In the genomic region with DNA sequence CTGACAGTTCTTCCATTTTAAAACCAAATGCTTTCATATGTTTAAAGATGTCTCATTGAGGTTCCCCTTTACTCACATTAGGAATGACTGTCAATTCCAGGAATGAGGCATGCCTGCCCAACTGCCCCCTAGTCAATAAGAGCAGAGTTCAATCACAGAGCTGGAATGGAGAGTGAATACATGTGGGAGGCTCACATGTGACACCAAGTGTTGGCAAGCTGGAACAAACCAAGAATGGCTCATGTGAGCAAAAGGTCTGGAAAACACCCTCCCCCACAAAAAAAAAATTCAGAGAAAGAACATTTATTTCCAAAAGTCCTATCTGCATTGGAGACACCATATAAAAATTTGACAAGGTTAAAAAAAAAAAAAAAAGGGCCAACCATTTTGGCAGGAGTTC, we compare ENCODE assay signal across 8 cellular contexts. TPM values are rescaled to one million over a fixed set of nuclear protein-coding genes. Genes with fewer than 3 reads are reported as not detected.
DNase-seq lines count a peak whose midpoint lies in the region; ATAC-seq and TF ChIP-seq lines count a peak whose summit lies in the region.

No MANE protein-coding gene starts in this region.

- H3K9me3 ChIP-seq in gastrocnemius medialis = no peaks in the 10 kb centered on the region

- in situ Hi-C loops in gastrocnemius medialis (cut with MboI; ENCODE audit: low sequenced_read_pairs in 4 of 4) = no loop called here

- H3K27me3 ChIP-seq in BJ (ENCODE audit: control insufficient read depth, insufficient read depth, low read length) (no peaks in the 10 kb centered on the region), GM23338 (ENCODE audit: insufficient read depth) (no peaks in the 10 kb centered on the region), gastrocnemius medialis (no peaks in the 10 kb centered on the region)

- H3K27me3 Mint-ChIP-seq in GM23338 (ENCODE audit: insufficient read depth, low read depth, poor library complexity) (peaks cover 9% of the 10 kb centered on the region), activated B cell treated with CpG ODN at 0.5 μM for 24 hours (no peaks in the 10 kb centered on the region)

- peak overlapping the region; percentile 34; the same call in 1 of the 2 replicates for H3K27ac Mint-ChIP-seq in GM23338
- H3K27ac Mint-ChIP-seq in activated B cell treated with CpG ODN at 0.5 μM for 24 hours = peak overlapping the region; percentile 43

- TF ChIP-seq CTCF in BJ (IDR thresholded peaks at IDR 0.05; ENCODE audit: insufficient read depth, low read depth, low read length) (peak; percentile 32), GM23338 (conservative IDR thresholded peaks at IDR 0.05; ENCODE audit: low read depth in 2 of 2) (peak in 1 of 2 experiments; percentile 40; a peak in 2 of 4 replicates), activated B cell treated with CpG ODN at 0.5 μM for 24 hours (IDR thresholded peaks at IDR 0.05) (no peak), gastrocnemius medialis (IDR thresholded peaks at IDR 0.05 in 4 of 5, conservative IDR thresholded peaks at IDR 0.05 in 1 of 5) (no peak), coronary artery (IDR thresholded peaks at IDR 0.05) (no peak)

- CTCF ChIA-PET in BJ (lab: Yijun Ruan, JAX) (interaction anchor here (1.8 kb wide), 1 partner anchor 10 kb away, joined by 6 read pairs; no protein-coding TSS in a partner anchor), activated B cell treated with CpG ODN at 0.5 μM for 24 hours (lab: Charles Lee) (no interaction called here)

- H3K9me3 Mint-ChIP-seq in GM23338 (no peaks in the 10 kb centered on the region), activated B cell treated with CpG ODN at 0.5 μM for 24 hours (no peaks in the 10 kb centered on the region)

- H3K27ac ChIP-seq in GM23338 (ENCODE audit: low read depth) (no peak overlapping the region), gastrocnemius medialis (peak overlapping the region; percentile 40 to 72 (median 59)), coronary artery (peak overlapping the region in 1 of 2 donors; percentile 64)

- H4K20me1 ChIP-seq in GM23338 (replicated peaks; ENCODE audit: insufficient read depth) = no peaks in the 10 kb centered on the region; the same call in 1 of the 2 replicates

- H3K4me1 ChIP-seq in GM23338 (ENCODE audit: insufficient read depth) (peaks cover 12% of the 10 kb centered on the region; the same call in 1 of the 2 replicates), gastrocnemius medialis (peaks cover 26 to 53% of the 10 kb centered on the region in 2 donors)

- H3K36me3 ChIP-seq in BJ (ENCODE audit: control insufficient read depth, insufficient read depth, low read length) (no peaks in the 10 kb centered on the region), GM23338 (ENCODE audit: insufficient read depth) (peaks cover 17% of the 10 kb centered on the region), gastrocnemius medialis (peaks cover 0 to 50% of the 10 kb centered on the region in 2 donors)

- DNase-seq in BJ (ENCODE audit: low read depth) (no peak), GM23338 (ENCODE audit: low spot score) (peak; percentile 42), activated B cell treated with CpG ODN at 0.5 μM for 24 hours (no peak), foreskin melanocyte (peak; percentile 81), gastrocnemius medialis (no peak), ecto neural progenitor cell (ENCODE audit: low spot score) (no peak), coronary artery (ENCODE audit: low spot score) (no peak)

- H3K36me3 Mint-ChIP-seq in GM23338 (ENCODE audit: low read depth) (peaks cover 35% of the 10 kb centered on the region), activated B cell treated with CpG ODN at 0.5 μM for 24 hours (ENCODE audit: low read depth) (peaks cover 59% of the 10 kb centered on the region)

- H3F3A ChIP-seq in GM23338 (replicated peaks; ENCODE audit: low read depth) = no peaks in the 10 kb centered on the region

- no peaks in the 10 kb centered on the region for H3K9me2 ChIP-seq in GM23338 (ENCODE audit: insufficient read depth)

- POLR2A ChIA-PET in BJ (lab: Charles Lee) (no interaction called here), activated B cell treated with CpG ODN at 0.5 μM for 24 hours (lab: Charles Lee) (interaction anchor here (0.7 kb wide), 1 partner anchor 334 kb away, joined by 5 read pairs; no protein-coding TSS in a partner anchor)

- TF ChIP-seq POLR2A in gastrocnemius medialis (IDR thresholded peaks at IDR 0.05) = no peak

- no peak overlapping the region for H3K4me2 ChIP-seq in GM23338

- H3K4me3 Mint-ChIP-seq in GM23338 (no peak overlapping the region), activated B cell treated with CpG ODN at 0.5 μM for 24 hours (no peak overlapping the region)

- ATAC-seq in GM23338 = peak; percentile 19; the same call in 2 of the 3 replicates
- no peak for ATAC-seq in activated B cell treated with CpG ODN at 0.5 μM for 24 hours (ENCODE audit: low read depth)
- no peak for ATAC-seq in gastrocnemius medialis
- ATAC-seq in GM18498 (IDR thresholded peaks at IDR 0.05; ENCODE audit: unreplicated experiment) = no peak

- H3K79me2 ChIP-seq in GM23338 (replicated peaks; ENCODE audit: insufficient read depth) = peaks cover 67% of the 10 kb centered on the region

- no peak overlapping the region for H2AFZ ChIP-seq in GM23338

- intact Hi-C loops in activated B cell treated with CpG ODN at 0.5 μM for 24 hours (cut with micrococcal nuclease) (no loop called here), gastrocnemius medialis (cut with DNase I; ENCODE audit: low total_unique reads) (loop anchor here (10.0 kb wide), 1 partner anchor 1213 kb away; the partner anchor contains the start of gene SELENOK)

- peaks cover 23% of the 10 kb centered on the region for H3K4me1 Mint-ChIP-seq in GM23338
- H3K4me1 Mint-ChIP-seq in activated B cell treated with CpG ODN at 0.5 μM for 24 hours = peaks cover 46% of the 10 kb centered on the region

- H3K4me3 ChIP-seq in BJ (ENCODE audit: low read depth, low read length) = no peak overlapping the region
- H3K4me3 ChIP-seq in GM23338 = no peak overlapping the region
- no peak overlapping the region for H3K4me3 ChIP-seq in gastrocnemius medialis
- H3K4me3 ChIP-seq in coronary artery = no peak overlapping the region

TF ChIP-seq in GM23338, 12 proteins besides CTCF, POLR2A, EP300 and RAD21 (continues in another document):
- TF ChIP-seq STAT1 (IDR thresholded peaks at IDR 0.05; ENCODE audit: unreplicated experiment) = no peak

RNA-seq across cellular contexts. Expression of gene PBRM1, which starts 3.7 kb away (rescaled TPM):
- polyA plus RNA-seq in BJ (2011; rRNA removed) = 16.5 and 23.8 TPM in 2 replicates
- polyA minus RNA-seq in BJ (2011; rRNA and poly(A)+ RNA removed) = 33.8 and 38.2 TPM in 2 replicates
- total RNA-seq in GM23338 (2014; rRNA removed; shearing (Covaris generic)) = 72.5 and 80.7 TPM in 2 replicates
- polyA plus RNA-seq in GM23338 (2016; fragmentation: Nextera tagmentation; extraction: Ambion mirVana) = 40.8 and 57.5 TPM in 2 replicates
- 60.0 and 62.1 TPM in 2 replicates for total RNA-seq in activated B cell treated with CpG ODN at 0.5 μM for 24 hours
- 10 to 100 TPM; 22.9 to 45.2 (median 27.5) TPM for total RNA-seq in gastrocnemius medialis

RNA-seq across cellular contexts. Expression of gene GNL3, which starts 3.8 kb away (rescaled TPM):
- polyA plus RNA-seq in BJ (2011; rRNA removed) (30.6 and 52.7 TPM in 2 replicates), GM23338 (2016; fragmentation: Nextera tagmentation; extraction: Ambion mirVana) (177 and 205 TPM in 2 replicates)
- 21.2 and 22.9 TPM in 2 replicates for polyA minus RNA-seq in BJ (2011; rRNA and poly(A)+ RNA removed)
- 138 and 169 TPM in 2 replicates for total RNA-seq in GM23338 (2014; rRNA removed; shearing (Covaris generic))
- total RNA-seq in activated B cell treated with CpG ODN at 0.5 μM for 24 hours (137 and 145 TPM in 2 replicates), gastrocnemius medialis (100 to 1,000 TPM in 1 of 4 donors, 10 to 100 TPM in 3; 67.6 to 108 (median 94.2) TPM)

RNA-seq across cellular contexts. Expression of gene GLT8D1, which starts 23.6 kb away (rescaled TPM):
- polyA plus RNA-seq in BJ (2011; rRNA removed) = 75.9 and 98.3 TPM in 2 replicates
- 23.1 and 31.5 TPM in 2 replicates for polyA minus RNA-seq in BJ (2011; rRNA and poly(A)+ RNA removed)
- total RNA-seq in GM23338 (2014; rRNA removed; shearing (Covaris generic)) = 40.8 and 50.7 TPM in 2 replicates
- polyA plus RNA-seq in GM23338 (2016; fragmentation: Nextera tagmentation; extraction: Ambion mirVana) = 24.6 and 30.0 TPM in 2 replicates
- 20.4 and 22.2 TPM in 2 replicates for total RNA-seq in activated B cell treated with CpG ODN at 0.5 μM for 24 hours
- 10 to 100 TPM; 15.6 to 39.6 (median 27.5) TPM for total RNA-seq in gastrocnemius medialis

RNA-seq across cellular contexts. Expression of gene SPCS1, which starts 23.9 kb away (rescaled TPM):
- polyA plus RNA-seq in BJ (2011; rRNA removed) = 79.6 and 137 TPM in 2 replicates
- 40.0 and 47.2 TPM in 2 replicates for polyA minus RNA-seq in BJ (2011; rRNA and poly(A)+ RNA removed)
- 165 and 187 TPM in 2 replicates for total RNA-seq in GM23338 (2014; rRNA removed; shearing (Covaris generic))
- polyA plus RNA-seq in GM23338 (2016; fragmentation: Nextera tagmentation; extraction: Ambion mirVana) = 277 and 288 TPM in 2 replicates
- 78.0 and 79.4 TPM in 2 replicates for total RNA-seq in activated B cell treated with CpG ODN at 0.5 μM for 24 hours
- 100 to 1,000 TPM; 152 to 188 (median 162) TPM for total RNA-seq in gastrocnemius medialis

Comparison
In these comparisons a context has a peak if more than half of its experiments do, and no peak if none do; other contexts are left out.
1. DNase-seq: peak in GM23338 (single experiment) and foreskin melanocyte (single experiment); none in BJ (single experiment), activated B cell treated with CpG ODN at 0.5 μM for 24 hours (single experiment), gastrocnemius medialis (0 of 2), ecto neural progenitor cell (single experiment) and coronary artery (single experiment).